Comparison of ENCODE assay signal across 9 cellular contexts in the genomic region with DNA sequence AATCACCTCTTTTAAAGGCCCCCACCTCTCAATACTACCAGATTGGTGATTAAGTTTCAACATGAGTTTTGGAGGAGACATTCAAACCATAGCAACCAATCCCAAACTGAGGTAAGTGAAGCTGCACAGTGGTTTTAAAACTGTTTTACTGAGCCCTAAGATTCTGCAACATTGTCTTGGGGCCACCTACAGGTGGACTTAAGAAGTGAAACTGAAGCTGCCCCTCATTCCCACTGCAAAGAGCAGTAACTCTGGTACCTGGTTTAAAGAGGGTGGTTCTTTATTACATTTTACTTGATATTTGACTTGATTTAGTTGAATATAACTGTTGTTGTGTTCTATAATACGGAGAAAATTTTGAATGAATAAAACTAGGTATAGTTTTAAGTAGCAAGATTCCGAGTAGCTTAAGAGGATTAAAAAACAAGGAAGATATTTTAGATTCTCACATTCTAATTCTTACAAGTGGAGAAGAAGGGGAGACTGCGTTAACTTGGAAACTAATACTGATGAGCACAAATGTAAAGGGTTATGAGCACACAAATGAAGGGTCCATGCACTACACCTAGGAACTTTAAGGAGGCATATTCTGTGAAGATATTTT. TPM values are rescaled to one million over a fixed set of nuclear protein-coding genes. Genes with fewer than 3 reads are reported as not detected.
DNase-seq lines count a peak whose midpoint lies in the region; ATAC-seq and TF ChIP-seq lines count a peak whose summit lies in the region.
"Had no signal": no experiment of that assay in that cellular context is flagged by ENCODE, and none has a peak within 500 bp of the region (broad histone marks: within the 10 kb centered on the region; RNA-seq: fewer than 3 reads in every experiment).

No MANE protein-coding gene starts in this region.

- H3K27me3 Mint-ChIP-seq in activated CD4-positive, alpha-beta T cell treated with anti-CD3 and anti-CD28 coated beads, Interleukin-2, amount 10 ng/mL, durations not matched to agents 24 days and 14 days, result peaks cover 3% of the 10 kb centered on the region

- intact Hi-C loops in activated CD4-positive, alpha-beta T cell treated with anti-CD3 and anti-CD28 coated beads, Interleukin-2, amount 10 ng/mL, durations not matched to agents 24 days and 14 days (cut with micrococcal nuclease), result no loop called here

- H3K27ac Mint-ChIP-seq in activated CD4-positive, alpha-beta T cell treated with anti-CD3 and anti-CD28 coated beads, Interleukin-2, amount 10 ng/mL, durations not matched to agents 24 days and 14 days, result no peak overlapping the region
- H3K27ac Mint-ChIP-seq: activated naive CD8-positive, alpha-beta T cell had no signal

- H3K9me3 Mint-ChIP-seq in activated CD4-positive, alpha-beta T cell treated with anti-CD3 and anti-CD28 coated beads, Interleukin-2, amount 10 ng/mL, durations not matched to agents 24 days and 14 days, result no peaks in the 10 kb centered on the region

- no peaks in the 10 kb centered on the region for H3K36me3 Mint-ChIP-seq in activated CD4-positive, alpha-beta T cell treated with anti-CD3 and anti-CD28 coated beads, Interleukin-2, amount 10 ng/mL, durations not matched to agents 24 days and 14 days (ENCODE audit: low read depth)
- H3K36me3 Mint-ChIP-seq: activated naive CD8-positive, alpha-beta T cell had no signal

- no peaks in the 10 kb centered on the region for H3K4me1 Mint-ChIP-seq in activated CD4-positive, alpha-beta T cell treated with anti-CD3 and anti-CD28 coated beads, Interleukin-2, amount 10 ng/mL, durations not matched to agents 24 days and 14 days

- ATAC-seq in HG02970 (IDR thresholded peaks at IDR 0.05; ENCODE audit: low FRiP score, unreplicated experiment) (peak; percentile 76), SK-N-SH treated with all-trans-retinoic acid at 6 μM for 48 hours (peak; percentile 76), HG02763 (IDR thresholded peaks at IDR 0.05; ENCODE audit: unreplicated experiment) (no peak), GM19324 (IDR thresholded peaks at IDR 0.05; ENCODE audit: low FRiP score, unreplicated experiment) (no peak), GM21576 (IDR thresholded peaks at IDR 0.05; ENCODE audit: unreplicated experiment) (no peak)

- no peak overlapping the region for H3K4me3 Mint-ChIP-seq in activated CD4-positive, alpha-beta T cell treated with anti-CD3 and anti-CD28 coated beads, Interleukin-2, amount 10 ng/mL, durations not matched to agents 24 days and 14 days
- H3K4me3 Mint-ChIP-seq: activated naive CD8-positive, alpha-beta T cell had no signal

- peak; percentile 59 for DNase-seq in activated CD4-positive, alpha-beta T cell treated with anti-CD3 and anti-CD28 coated beads, Interleukin-2, amount 10 ng/mL, durations not matched to agents 24 days and 14 days
- no peak for DNase-seq in activated CD4-positive, alpha-beta T cell treated with anti-CD3 and anti-CD28 coated beads, Interleukin-2, amount 50 U/mL, for 4 hours
- peak; percentile 66 for DNase-seq in iPS-NIHi11 (ENCODE audit: low spot score)

TF ChIP-seq in SK-N-SH treated with all-trans-retinoic acid at 6 μM for 48 hours, 23 proteins besides CTCF, POLR2A, EP300 and RAD21:
- TF ChIP-seq ZNF70 (CRISPR knock-in tag; IDR thresholded peaks at IDR 0.05) (no peak), SNAI2 (CRISPR knock-in tag; IDR thresholded peaks at IDR 0.05) (no peak), PPARA (CRISPR knock-in tag; IDR thresholded peaks at IDR 0.05; ENCODE audit: borderline replicate concordance) (no peak), ARNTL (CRISPR knock-in tag; IDR thresholded peaks at IDR 0.05; ENCODE audit: borderline replicate concordance, low read depth) (no peak), GLIS3 (CRISPR knock-in tag; IDR thresholded peaks at IDR 0.05) (no peak), CSRNP3 (CRISPR knock-in tag; IDR thresholded peaks at IDR 0.05) (no peak), BACH2 (CRISPR knock-in tag; IDR thresholded peaks at IDR 0.05; ENCODE audit: borderline replicate concordance) (no peak), ZNF565 (CRISPR knock-in tag; conservative IDR thresholded peaks at IDR 0.05; ENCODE audit: low read depth) (no peak), TOX (CRISPR knock-in tag; IDR thresholded peaks at IDR 0.05; ENCODE audit: borderline replicate concordance) (no peak), OSR1 (CRISPR knock-in tag; IDR thresholded peaks at IDR 0.05) (no peak), ZFP3 (CRISPR knock-in tag; IDR thresholded peaks at IDR 0.05) (no peak), RARB (CRISPR knock-in tag; IDR thresholded peaks at IDR 0.05) (no peak), POU6F1 (CRISPR knock-in tag; IDR thresholded peaks at IDR 0.05; ENCODE audit: borderline replicate concordance, low read depth) (no peak), ESRRG (CRISPR knock-in tag; IDR thresholded peaks at IDR 0.05) (no peak), ISL1 (CRISPR knock-in tag; IDR thresholded peaks at IDR 0.05) (no peak), ZNF8 (CRISPR knock-in tag; IDR thresholded peaks at IDR 0.05) (no peak), TCF4 (CRISPR knock-in tag; IDR thresholded peaks at IDR 0.05; ENCODE audit: borderline replicate concordance) (no peak)
- TF ChIP-seq, protein P1, sequence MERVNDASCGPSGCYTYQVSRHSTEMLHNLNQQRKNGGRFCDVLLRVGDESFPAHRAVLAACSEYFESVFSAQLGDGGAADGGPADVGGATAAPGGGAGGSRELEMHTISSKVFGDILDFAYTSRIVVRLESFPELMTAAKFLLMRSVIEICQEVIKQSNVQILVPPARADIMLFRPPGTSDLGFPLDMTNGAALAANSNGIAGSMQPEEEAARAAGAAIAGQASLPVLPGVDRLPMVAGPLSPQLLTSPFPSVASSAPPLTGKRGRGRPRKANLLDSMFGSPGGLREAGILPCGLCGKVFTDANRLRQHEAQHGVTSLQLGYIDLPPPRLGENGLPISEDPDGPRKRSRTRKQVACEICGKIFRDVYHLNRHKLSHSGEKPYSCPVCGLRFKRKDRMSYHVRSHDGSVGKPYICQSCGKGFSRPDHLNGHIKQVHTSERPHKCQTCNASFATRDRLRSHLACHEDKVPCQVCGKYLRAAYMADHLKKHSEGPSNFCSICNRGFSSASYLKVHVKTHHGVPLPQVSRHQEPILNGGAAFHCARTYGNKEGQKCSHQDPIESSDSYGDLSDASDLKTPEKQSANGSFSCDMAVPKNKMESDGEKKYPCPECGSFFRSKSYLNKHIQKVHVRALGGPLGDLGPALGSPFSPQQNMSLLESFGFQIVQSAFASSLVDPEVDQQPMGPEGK (CRISPR knock-in tag; IDR thresholded peaks at IDR 0.05; ENCODE audit: borderline replicate concordance), result no peak
- TF ChIP-seq, protein P2, sequence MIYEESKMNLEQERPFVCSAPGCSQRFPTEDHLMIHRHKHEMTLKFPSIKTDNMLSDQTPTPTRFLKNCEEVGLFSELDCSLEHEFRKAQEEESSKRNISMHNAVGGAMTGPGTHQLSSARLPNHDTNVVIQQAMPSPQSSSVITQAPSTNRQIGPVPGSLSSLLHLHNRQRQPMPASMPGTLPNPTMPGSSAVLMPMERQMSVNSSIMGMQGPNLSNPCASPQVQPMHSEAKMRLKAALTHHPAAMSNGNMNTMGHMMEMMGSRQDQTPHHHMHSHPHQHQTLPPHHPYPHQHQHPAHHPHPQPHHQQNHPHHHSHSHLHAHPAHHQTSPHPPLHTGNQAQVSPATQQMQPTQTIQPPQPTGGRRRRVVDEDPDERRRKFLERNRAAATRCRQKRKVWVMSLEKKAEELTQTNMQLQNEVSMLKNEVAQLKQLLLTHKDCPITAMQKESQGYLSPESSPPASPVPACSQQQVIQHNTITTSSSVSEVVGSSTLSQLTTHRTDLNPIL (CRISPR knock-in tag; IDR thresholded peaks at IDR 0.05; ENCODE audit: low read depth), result no peak

RNA-seq across cellular contexts. Expression of gene SYT9, which starts 26.7 kb away (rescaled TPM):
- not detected in 2 replicates for total RNA-seq in activated CD4-positive, alpha-beta T cell treated with anti-CD3 and anti-CD28 coated beads, Interleukin-2, amount 10 ng/mL, durations not matched to agents 24 days and 14 days

Comparison
In these comparisons a context has a peak if more than half of its experiments do, and no peak if none do; other contexts are left out.
1. DNase-seq: peak in activated CD4-positive, alpha-beta T cell treated with anti-CD3 and anti-CD28 coated beads, Interleukin-2, amount 10 ng/mL, durations not matched to agents 24 days and 14 days (single experiment) and iPS-NIHi11 (single experiment); none in activated CD4-positive, alpha-beta T cell treated with anti-CD3 and anti-CD28 coated beads, Interleukin-2, amount 50 U/mL, for 4 hours (0 of 2).
2. ATAC-seq: peak in HG02970 (single experiment) and SK-N-SH treated with all-trans-retinoic acid at 6 μM for 48 hours (single experiment); none in HG02763 (single experiment), GM19324 (single experiment) and GM21576 (single experiment).